ENCODE assay signal across 9 cellular contexts in genomic region chr12:121893901-121894540, GRCh38. TPM values are rescaled to one million over a fixed set of nuclear protein-coding genes. Genes with fewer than 3 reads are reported as not detected.
DNase-seq lines count a peak whose midpoint lies in the region; ATAC-seq and FAIRE-seq lines count a peak whose summit lies in the region.
"Had no signal": no experiment of that assay in that cellular context is flagged by ENCODE, and none has a peak within 500 bp of the region (broad histone marks: within the 10 kb centered on the region; RNA-seq: fewer than 3 reads in every experiment).

No MANE protein-coding gene starts in this region.

- peak overlapping the region in 2 of 7 donors; percentile 8 to 24 for H3K4me3 Mint-ChIP-seq in CD8-positive, alpha-beta memory T cell

- H3K4me1 Mint-ChIP-seq in CD8-positive, alpha-beta memory T cell = peaks cover 29 to 45% (median 42%) of the 10 kb centered on the region in 3 donors

- H3K27me3 Mint-ChIP-seq in CD8-positive, alpha-beta memory T cell = no peaks in the 10 kb centered on the region

- no peaks in the 10 kb centered on the region for H3K27me3 ChIP-seq in CD8-positive, alpha-beta memory T cell (ENCODE audit: insufficient read depth, low read length, poor library complexity, severe bottlenecking)

- no peaks in the 10 kb centered on the region for H3K9me3 ChIP-seq in CD8-positive, alpha-beta memory T cell (ENCODE audit: low read length)
- no peaks in the 10 kb centered on the region for H3K9me3 ChIP-seq in mesodermal cell (ENCODE audit: control insufficient read depth, low read length)
- H3K9me3 ChIP-seq: HAP-1 had no signal

- DNase-seq in CD8-positive, alpha-beta memory T cell = no peak
- peak; percentile 72 for DNase-seq in NCI-H146 (lab: John Stamatoyannopoulos, UW)
- peak; percentile 75 for DNase-seq in amniotic epithelial cell (ENCODE audit: low read depth)
- DNase-seq in DMS 273 (lab: John Stamatoyannopoulos, UW; ENCODE audit: unreplicated experiment) = no peak
- no peak for DNase-seq in SKM-1 treated with dmso at 0.1 percent for 144 hours (lab: John Stamatoyannopoulos, UW; ENCODE audit: unreplicated experiment)
- no peak for DNase-seq in GM19239 (ENCODE audit: insufficient read length, low spot score)

- POLR2A ChIA-PET in CD8-positive, alpha-beta memory T cell (lab: Charles Lee) = interaction anchor here (0.5 kb wide), 1 partner anchor 183 kb away, joined by 3 read pairs; no protein-coding TSS in a partner anchor

- CTCF ChIA-PET in CD8-positive, alpha-beta memory T cell (lab: Charles Lee) = interaction anchor here (0.8 to 2.5 kb wide), 4 partner anchors 24 to 100 kb away, joined by 3 to 8 read pairs (median 5); partner anchors contain the start of genes CFAP251 and RHOF

- no peaks in the 10 kb centered on the region for H3K9me3 Mint-ChIP-seq in CD8-positive, alpha-beta memory T cell

- H3K36me3 Mint-ChIP-seq in CD8-positive, alpha-beta memory T cell = peaks cover 0 to 61% (median 6%) of the 10 kb centered on the region in 3 donors

- 81 to 90% methylated on average over 4 to 6 of the region's 6 CpGs for WGBS in mesodermal cell (ENCODE audit: insufficient coverage in 2 of 2), 2 experiments

- H3K27ac Mint-ChIP-seq in CD8-positive, alpha-beta memory T cell = peak overlapping the region in 6 of 8 donors; percentile 19 to 84 (median 52)

- H3K27ac ChIP-seq in CD8-positive, alpha-beta memory T cell (ENCODE audit: low read depth, low read length) = peak overlapping the region; percentile 59
- H3K27ac ChIP-seq in mesodermal cell (ENCODE audit: low read depth, low read length, severe bottlenecking) = peak overlapping the region; percentile 16

- peaks cover 19% of the 10 kb centered on the region for H3K4me1 ChIP-seq in CD8-positive, alpha-beta memory T cell (ENCODE audit: insufficient read depth, low read length)
- peaks cover 15% of the 10 kb centered on the region for H3K4me1 ChIP-seq in mesodermal cell (ENCODE audit: control insufficient read depth, insufficient read depth, low read length, poor library complexity, severe bottlenecking)

- FAIRE-seq in GM19239 (lab: Jason Lieb, UNC) = no peak

- ATAC-seq in HG03139 (IDR thresholded peaks at IDR 0.05; ENCODE audit: unreplicated experiment) = no peak

- H3K4me3 ChIP-seq in CD8-positive, alpha-beta memory T cell (ENCODE audit: low read length) = no peak overlapping the region
- H3K4me3 ChIP-seq in mesodermal cell (ENCODE audit: extremely low read depth, insufficient read depth, low read length, poor library complexity, severe bottlenecking) = no peak overlapping the region
- H3K4me3 ChIP-seq: HAP-1 had no signal

- H3K36me3 ChIP-seq in CD8-positive, alpha-beta memory T cell (ENCODE audit: insufficient read depth, low read length) = peaks cover 24% of the 10 kb centered on the region
- H3K36me3 ChIP-seq in mesodermal cell (ENCODE audit: control insufficient read depth, insufficient read depth, low read length) = peaks cover 38% of the 10 kb centered on the region

RNA-seq across cellular contexts. Expression of gene PSMD9, which starts 5.4 kb away (rescaled TPM):
- total RNA-seq in CD8-positive, alpha-beta memory T cell = 10 to 100 TPM; 83.7 to 89.9 TPM
- 99.3 TPM for polyA plus RNA-seq in CD8-positive, alpha-beta memory T cell
- 46.7 TPM for polyA plus RNA-seq in mesodermal cell (2013, experiment 1 of 2)
- polyA plus RNA-seq in mesodermal cell (2013, experiment 2 of 2) = 50.5 TPM

RNA-seq across cellular contexts. Expression of gene CFAP251, which starts 24.4 kb away (rescaled TPM):
- total RNA-seq in CD8-positive, alpha-beta memory T cell = under 1 TPM; 0.31 to 0.72 TPM
- polyA plus RNA-seq in CD8-positive, alpha-beta memory T cell = not detected
- polyA plus RNA-seq in mesodermal cell (2013, experiment 1 of 2) = 1.6 TPM
- polyA plus RNA-seq in mesodermal cell (2013, experiment 2 of 2) = 1.9 TPM

RNA-seq across cellular contexts. Expression of gene HPD, which starts 35.4 kb away (rescaled TPM):
- not detected for total RNA-seq in CD8-positive, alpha-beta memory T cell
- not detected for polyA plus RNA-seq in CD8-positive, alpha-beta memory T cell
- polyA plus RNA-seq in mesodermal cell (2013, experiment 1 of 2) = 1.0 TPM
- 0.30 TPM for polyA plus RNA-seq in mesodermal cell (2013, experiment 2 of 2)

Comparison
In these comparisons a context has a peak if more than half of its experiments do, and no peak if none do; other contexts are left out.
1. DNase-seq: peak in NCI-H146 (single experiment) and amniotic epithelial cell (single experiment); none in CD8-positive, alpha-beta memory T cell (0 of 5), DMS 273 (single experiment), SKM-1 treated with dmso at 0.1 percent for 144 hours (single experiment) and GM19239 (single experiment).